In genomic region chr1:5876251-5876650, GRCh38 we compare ENCODE assay signal across 35 cellular contexts.
"Had no signal": no experiment of that assay in that cellular context is flagged by ENCODE, and none has a peak within 500 bp of the region (broad histone marks: within the 10 kb centered on the region; RNA-seq: fewer than 3 reads in every experiment).

No MANE protein-coding gene starts in this region.

- H3K9me3 ChIP-seq: adrenal gland, ascending aorta, body of pancreas had no signal

- H3K36me3 ChIP-seq: breast epithelium had no signal

- H3K27me3 ChIP-seq: adrenal gland, ascending aorta, body of pancreas, brain microvascular endothelial cell, breast epithelium, cardiac muscle cell had no signal

- H3K27ac ChIP-seq: adrenal gland, ascending aorta, body of pancreas, brain microvascular endothelial cell, breast epithelium, cardiac muscle cell had no signal

- FAIRE-seq: astrocyte, bronchial epithelial cell had no signal

- DNase-seq: activated effector memory CD4-positive, alpha-beta T cell treated with anti-CD3 and anti-CD28 coated beads, Interleukin-2, amount 50 U/mL, for 16 hours; activated effector memory CD4-positive, alpha-beta T cell treated with Interleukin-2 at 50 U/mL for 16 hours; activated gamma-delta T cell; activated gamma-delta T cell treated with Interleukin-2 at 50 U/mL for 16 hours; activated naive CD4-positive, alpha-beta T cell; activated naive CD4-positive, alpha-beta T cell treated with anti-CD3 and anti-CD28 coated beads for 36 hours; activated naive CD4-positive, alpha-beta T cell treated with anti-CD3 and anti-CD28 coated beads, Interleukin-2, amount 10 ng/mL, durations not matched to agents 7 days and 5 days; activated naive CD4-positive, alpha-beta T cell treated with anti-CD3 and anti-CD28 coated beads, Interleukin-2, amount 50 U/mL, for 16 hours; activated naive CD4-positive, alpha-beta T cell treated with Interleukin-2 at 50 U/mL for 16 hours; activated naive CD8-positive, alpha-beta T cell treated with anti-CD3 and anti-CD28 coated beads for 36 hours; activated naive CD8-positive, alpha-beta T cell treated with anti-CD3 and anti-CD28 coated beads, Interleukin-2, amount 10 ng/mL, durations not matched to agents 7 days and 5 days; activated naive CD8-positive, alpha-beta T cell treated with anti-CD3 and anti-CD28 coated beads, Interleukin-2, amount 50 U/mL, for 24 hours; activated T-cell treated with anti-CD3 and anti-CD28 coated beads for 4 hours; activated T-cell treated with anti-CD3 and anti-CD28 coated beads, Interleukin-2, amount 50 U/mL, for 1 hour; activated T-cell treated with anti-CD3 and anti-CD28 coated beads, Interleukin-2, amount 50 U/mL, for 24 hours; activated T-cell treated with anti-CD3 and anti-CD28 coated beads, Interleukin-2, amount 50 U/mL, for 4 hours; activated T-cell treated with anti-CD3 and anti-CD28 coated beads, Interleukin-2, amount 50 U/mL, for 48 hours; activated T-cell treated with anti-CD3 and anti-CD28 coated beads, Interleukin-2, amount 50 U/mL, for 72 hours; adrenal gland; amniotic stem cell; amygdala; anterior cingulate cortex; aorta; body of pancreas; brain microvascular endothelial cell; caudate nucleus; central memory CD4-positive, alpha-beta T cell; cerebellar nuclear complex had no signal

- H3K4me3 ChIP-seq: adrenal gland, ascending aorta, body of pancreas, breast epithelium, cardiac muscle cell had no signal

- ATAC-seq: activated naive CD4-positive, alpha-beta T cell treated with anti-CD3 and anti-CD28 coated beads, Interleukin-2, amount 50 U/mL, for 72 hours; activated naive CD8-positive, alpha-beta T cell treated with anti-CD3 and anti-CD28 coated beads, Interleukin-2, amount 50 U/mL, for 24 hours; activated T-cell treated with anti-CD3 and anti-CD28 coated beads, Interleukin-2, amount 50 U/mL, for 4 hours; activated T-cell treated with anti-CD3 and anti-CD28 coated beads, Interleukin-2, amount 50 U/mL, for 72 hours; activated T-helper 17 cell treated with anti-CD3 and anti-CD28 coated beads, Interleukin-2, amount 50 U/mL, for 72 hours; body of pancreas had no signal

- H3K4me1 ChIP-seq: adrenal gland, ascending aorta, body of pancreas, breast epithelium had no signal
